11 cellular contexts compared by ENCODE assay signal in the genomic region with DNA sequence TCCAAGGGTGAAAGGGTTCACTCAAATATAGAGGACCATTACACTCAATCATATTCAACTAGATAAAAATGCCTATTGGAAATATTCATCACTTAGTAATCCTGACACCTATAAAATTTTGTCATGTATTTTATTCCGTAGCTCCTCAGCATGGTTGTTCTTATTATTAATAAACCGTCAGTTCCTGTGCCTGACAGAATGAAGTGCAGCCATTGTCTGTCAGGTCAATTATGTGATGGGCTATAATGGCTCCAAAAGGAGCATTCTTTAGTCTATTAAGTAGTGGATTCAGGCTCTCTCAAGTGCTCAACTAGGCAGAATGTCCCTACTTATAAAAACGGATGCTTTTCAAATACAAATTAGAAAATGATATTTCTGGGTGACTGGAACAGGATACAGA.
"Had no signal": no experiment of that assay in that cellular context is flagged by ENCODE, and none has a peak within 500 bp of the region (broad histone marks: within the 10 kb centered on the region; RNA-seq: fewer than 3 reads in every experiment).

No MANE protein-coding gene starts in this region.

- H3K4me3 ChIP-seq: GM23248, GM23338, HAP-1 had no signal

- H2AFZ ChIP-seq: GM23248, GM23338 had no signal

- H3K4me2 ChIP-seq: GM23338 had no signal

- H3K36me3 ChIP-seq: HAP-1 had no signal

- H3K9ac ChIP-seq: GM23248 had no signal

- FAIRE-seq: H1, H54 had no signal

- ATAC-seq: GM23338, HCT116 had no signal

- H3K27ac ChIP-seq: GM23248 had no signal

- DNase-seq: GM23248, GOT3, H7, H9, HCEC 1CT, HFFc6 had no signal

- H3K9me3 ChIP-seq: HAP-1 had no signal
